In genomic region chr14:31326111-31326510, GRCh38 we compare ENCODE assay signal across 13 cellular contexts.
DNase-seq lines count a peak whose midpoint lies in the region; ATAC-seq, FAIRE-seq and TF ChIP-seq lines count a peak whose summit lies in the region.
"Had no signal": no experiment of that assay in that cellular context is flagged by ENCODE, and none has a peak within 500 bp of the region (broad histone marks: within the 10 kb centered on the region; RNA-seq: fewer than 3 reads in every experiment).

No MANE protein-coding gene starts in this region.

- H3K4me3 Mint-ChIP-seq in activated CD4-positive, alpha-beta T cell treated with anti-CD3 and anti-CD28 coated beads, Interleukin-2, amount 10 ng/mL, durations not matched to agents 7 days and 5 days = no peak overlapping the region
- H3K4me3 Mint-ChIP-seq: activated T-helper 1 cell treated with anti-CD3 and anti-CD28 coated beads, Interleukin-12 subunit alpha, Interleukin-12 subunit beta, Interleukin-2, Interleukin-4 antibody, amounts not matched to agents 30 ng/mL and 10 ng/mL and 1 ng/mL, durations not matched to agents 14 hours and 24 hours and 36 hours; T-helper 2 cell treated with Interferon-gamma antibody and Interleukin-4, amounts not matched to agents 5 μg/mL and 100 μg/mL, for 36 hours had no signal

- H3K79me2 ChIP-seq in OCI-LY7 (ENCODE audit: insufficient read depth, low read depth, low read length) = no peaks in the 10 kb centered on the region
- no peaks in the 10 kb centered on the region for H3K79me2 ChIP-seq in endothelial cell of umbilical vein (ENCODE audit: control insufficient read depth, insufficient read depth, low read length)

- no peak overlapping the region for H3K9ac ChIP-seq in endothelial cell of umbilical vein (replicated peaks; ENCODE audit: extremely low read depth, insufficient read depth, low read length)

- H2AFZ ChIP-seq in OCI-LY7 (ENCODE audit: low read length) (no peak overlapping the region), endothelial cell of umbilical vein (ENCODE audit: low read depth, low read length) (no peak overlapping the region)

- H3K9me2 ChIP-seq in OCI-LY7 (ENCODE audit: insufficient read depth, low read length) = no peaks in the 10 kb centered on the region

- peaks cover 7% of the 10 kb centered on the region for H3K9me3 Mint-ChIP-seq in activated CD4-positive, alpha-beta T cell treated with anti-CD3 and anti-CD28 coated beads, Interleukin-2, amount 10 ng/mL, durations not matched to agents 7 days and 5 days

- H3K4me1 ChIP-seq in OCI-LY7 (ENCODE audit: insufficient read depth, low read length, poor library complexity, severe bottlenecking) (no peaks in the 10 kb centered on the region), endothelial cell of umbilical vein (ENCODE audit: control insufficient read depth, extremely low read depth, insufficient read depth, low read length) (no peaks in the 10 kb centered on the region)

- H3K36me3 ChIP-seq in OCI-LY7 (ENCODE audit: insufficient read depth, low read length) = no peaks in the 10 kb centered on the region; the same call in 1 of the 2 replicates
- H3K36me3 ChIP-seq in endothelial cell of umbilical vein (ENCODE audit: control insufficient read depth in 2 of 2, extremely low read depth in 1 of 2, insufficient read depth in 2 of 2, low read length in 2 of 2) = no peaks in the 10 kb centered on the region

- TF ChIP-seq CTCF in OCI-LY7 (conservative IDR thresholded peaks at IDR 0.05; ENCODE audit: low read length) (peak; percentile 37; the same call in 1 of the 2 replicates), endothelial cell of umbilical vein (IDR thresholded peaks at IDR 0.05; ENCODE audit: extremely low read depth in 1 of 2, insufficient read depth in 1 of 2, low read depth in 1 of 2, low read length in 2 of 2) (no peak)

- no peaks in the 10 kb centered on the region for H3K4me1 Mint-ChIP-seq in activated CD4-positive, alpha-beta T cell treated with anti-CD3 and anti-CD28 coated beads, Interleukin-2, amount 10 ng/mL, durations not matched to agents 7 days and 5 days

- peaks cover under 1% of the 10 kb centered on the region for H3K36me3 Mint-ChIP-seq in activated CD4-positive, alpha-beta T cell treated with anti-CD3 and anti-CD28 coated beads, Interleukin-2, amount 10 ng/mL, durations not matched to agents 7 days and 5 days (ENCODE audit: low read depth)

- TF ChIP-seq POLR2A in endothelial cell of umbilical vein (IDR thresholded peaks at IDR 0.05; ENCODE audit: low read depth, low read length) = no peak

- H3K27me3 Mint-ChIP-seq in activated CD4-positive, alpha-beta T cell treated with anti-CD3 and anti-CD28 coated beads, Interleukin-2, amount 10 ng/mL, durations not matched to agents 7 days and 5 days = no peaks in the 10 kb centered on the region

- dilution Hi-C loops in endothelial cell of umbilical vein (cut with MboI; ENCODE audit: extremely low pct_ligation_motif_present, low sequenced_read_pairs) = no loop called here

- no peaks in the 10 kb centered on the region for H4K20me1 ChIP-seq in OCI-LY7 (ENCODE audit: insufficient read depth, low read length)
- no peaks in the 10 kb centered on the region for H4K20me1 ChIP-seq in endothelial cell of umbilical vein (replicated peaks; ENCODE audit: control insufficient read depth, extremely low read depth, insufficient read depth, low read length)

- peak; percentile 8 for DNase-seq in activated CD4-positive, alpha-beta T cell treated with anti-CD3 and anti-CD28 coated beads, Interleukin-2, amount 10 ng/mL, durations not matched to agents 7 days and 5 days
- DNase-seq in activated CD4-positive, alpha-beta T cell treated with anti-CD3 and anti-CD28 coated beads, Interleukin-2, amount 50 U/mL, for 4 hours = no peak
- DNase-seq in OCI-LY7 (ENCODE audit: low spot score) = peak; percentile 11
- DNase-seq in endothelial cell of umbilical vein (ENCODE audit: low read depth, low spot score) = peak; percentile 41
- DNase-seq in smooth muscle cell of the brain vasculature (ENCODE audit: low read depth, low spot score) = peak; percentile 7
- DNase-seq in stimulated activated naive CD4-positive, alpha-beta T cell treated with Interleukin-2 at 50 U/mL for 16 hours (lab: John Stamatoyannopoulos, UW) = no peak
- DNase-seq: C1 segment of cervical spinal cord, left ventricle myocardium inferior had no signal

- intact Hi-C loops in OCI-LY7 (cut with micrococcal nuclease; ENCODE audit: unreplicated experiment) = no loop called here
- intact Hi-C loops in endothelial cell of umbilical vein (cut with micrococcal nuclease) = loop anchor here (2.0 to 5.0 kb wide), 2 partner anchors 121 to 154 kb away; no protein-coding TSS in a partner anchor

- H3K4me3 ChIP-seq in OCI-LY7 (ENCODE audit: low read depth, low read length, poor library complexity, severe bottlenecking) = no peak overlapping the region
- H3K4me3 ChIP-seq in endothelial cell of umbilical vein (replicated peaks in 1 of 3; ENCODE audit: insufficient read depth in 1 of 3, low read depth in 1 of 3, low read length in 3 of 3) = no peak overlapping the region
- H3K4me3 ChIP-seq: left ventricle myocardium inferior had no signal

- CTCF ChIA-PET in activated CD4-positive, alpha-beta T cell treated with anti-CD3 and anti-CD28 coated beads, Interleukin-2, amount 10 ng/mL, durations not matched to agents 7 days and 5 days (lab: Charles Lee) = interaction anchor here (0.6 to 1.2 kb wide), 2 partner anchors 19 to 72 kb away, joined by 3 to 4 read pairs; no protein-coding TSS in a partner anchor
- CTCF ChIA-PET in OCI-LY7 (lab: Charles Lee; ENCODE audit: unreplicated experiment) = no interaction called here
- CTCF ChIA-PET in endothelial cell of umbilical vein (lab: Charles Lee) = interaction anchor here (0.6 to 1.9 kb wide), 16 partner anchors 10 to 300 kb away, joined by 3 to 15 read pairs (median 3); partner anchors contain the start of gene HECTD1

- POLR2A ChIA-PET in activated CD4-positive, alpha-beta T cell treated with anti-CD3 and anti-CD28 coated beads, Interleukin-2, amount 10 ng/mL, durations not matched to agents 7 days and 5 days (lab: Charles Lee) = no interaction called here
- POLR2A ChIA-PET in OCI-LY7 (lab: Charles Lee) (interaction anchor here (0.6 kb wide), 1 partner anchor 132 kb away, joined by 3 read pairs; no protein-coding TSS in a partner anchor), endothelial cell of umbilical vein (lab: Charles Lee) (no interaction called here)

- ATAC-seq in HG02885 (IDR thresholded peaks at IDR 0.05; ENCODE audit: poor library complexity, unreplicated experiment) (no peak), GM18861 (IDR thresholded peaks at IDR 0.05; ENCODE audit: unreplicated experiment) (no peak)

- H3K9me3 ChIP-seq in OCI-LY7 (ENCODE audit: low read length) = no peaks in the 10 kb centered on the region
- no peaks in the 10 kb centered on the region for H3K9me3 ChIP-seq in endothelial cell of umbilical vein (replicated peaks; ENCODE audit: control insufficient read depth, insufficient read depth, low read length)

- no peak overlapping the region for H3K4me2 ChIP-seq in OCI-LY7 (ENCODE audit: low read length)
- H3K4me2 ChIP-seq in endothelial cell of umbilical vein (ENCODE audit: insufficient read depth, low read length) = no peak overlapping the region

- BruUV-seq in OCI-LY7 (replicated peaks; lab: Mats Ljungman, UMichigan) (no TSS peak), endothelial cell of umbilical vein (replicated peaks; lab: Mats Ljungman, UMichigan) (no TSS peak)

- no peaks in the 10 kb centered on the region for H3K27me3 ChIP-seq in endothelial cell of umbilical vein (ENCODE audit: control insufficient read depth in 2 of 2, insufficient read depth in 2 of 2, low read length in 2 of 2)

- no peak overlapping the region for H3K27ac ChIP-seq in OCI-LY7 (ENCODE audit: low read depth, low read length, poor library complexity, severe bottlenecking)
- H3K27ac ChIP-seq in endothelial cell of umbilical vein (ENCODE audit: insufficient read depth, low read depth, low read length) = no peak overlapping the region
- H3K27ac ChIP-seq: left ventricle myocardium inferior had no signal

- H3K9me1 ChIP-seq in endothelial cell of umbilical vein (replicated peaks; ENCODE audit: control insufficient read depth, extremely low read depth, insufficient read depth, low read length) = no peaks in the 10 kb centered on the region

- no peak for FAIRE-seq in endothelial cell of umbilical vein (lab: Jason Lieb, UNC)
- FAIRE-seq: H1 had no signal

- no peak overlapping the region for H3K27ac Mint-ChIP-seq in activated CD4-positive, alpha-beta T cell treated with anti-CD3 and anti-CD28 coated beads, Interleukin-2, amount 10 ng/mL, durations not matched to agents 7 days and 5 days
- H3K27ac Mint-ChIP-seq: activated T-helper 1 cell treated with anti-CD3 and anti-CD28 coated beads, Interleukin-12 subunit alpha, Interleukin-12 subunit beta, Interleukin-2, Interleukin-4 antibody, amounts not matched to agents 30 ng/mL and 10 ng/mL and 1 ng/mL, durations not matched to agents 14 hours and 24 hours and 36 hours; T-helper 2 cell treated with Interferon-gamma antibody and Interleukin-4, amounts not matched to agents 5 μg/mL and 100 μg/mL, for 36 hours had no signal

TF ChIP-seq in endothelial cell of umbilical vein, 7 proteins besides CTCF, POLR2A, EP300 and RAD21:
- TF ChIP-seq GATA2 (IDR thresholded peaks at IDR 0.05; ENCODE audit: insufficient read depth, insufficient read length, low read depth, low read length) (peak; percentile 27), MYC (IDR thresholded peaks at IDR 0.05; ENCODE audit: low read depth, low read length) (no peak)
TF ChIP-seq in endothelial cell of umbilical vein: peak in this region for 1.

Comparison
In these comparisons a context has a peak if more than half of its experiments do, and no peak if none do; other contexts are left out.
1. DNase-seq: peak in activated CD4-positive, alpha-beta T cell treated with anti-CD3 and anti-CD28 coated beads, Interleukin-2, amount 10 ng/mL, durations not matched to agents 7 days and 5 days (single experiment), OCI-LY7 (single experiment), endothelial cell of umbilical vein (single experiment) and smooth muscle cell of the brain vasculature (single experiment); none in activated CD4-positive, alpha-beta T cell treated with anti-CD3 and anti-CD28 coated beads, Interleukin-2, amount 50 U/mL, for 4 hours (0 of 2) and stimulated activated naive CD4-positive, alpha-beta T cell treated with Interleukin-2 at 50 U/mL for 16 hours (single experiment).